1 cellular context compared by ENCODE assay signal in genomic region chr20:62774076-62774714, GRCh38.
TF ChIP-seq lines count a peak whose summit lies in the region.

No MANE protein-coding gene starts in this region.

TF ChIP-seq in liver, 16 proteins besides CTCF, POLR2A, EP300 and RAD21 (continued from another document):
- TF ChIP-seq ZBTB33 (IDR thresholded peaks at IDR 0.05), result no peak
- TF ChIP-seq NR2F2 (IDR thresholded peaks at IDR 0.05), result no peak
- TF ChIP-seq EGR1 (IDR thresholded peaks at IDR 0.05; ENCODE audit: low read depth in 2 of 2), result no peak
- TF ChIP-seq SP1 (IDR thresholded peaks at IDR 0.05), result no peak
- no peak for TF ChIP-seq FOXA1 (IDR thresholded peaks at IDR 0.05)
- no peak for TF ChIP-seq YY1 (IDR thresholded peaks at IDR 0.05)
